Comparison of ENCODE assay signal across 27 cellular contexts in the genomic region with DNA sequence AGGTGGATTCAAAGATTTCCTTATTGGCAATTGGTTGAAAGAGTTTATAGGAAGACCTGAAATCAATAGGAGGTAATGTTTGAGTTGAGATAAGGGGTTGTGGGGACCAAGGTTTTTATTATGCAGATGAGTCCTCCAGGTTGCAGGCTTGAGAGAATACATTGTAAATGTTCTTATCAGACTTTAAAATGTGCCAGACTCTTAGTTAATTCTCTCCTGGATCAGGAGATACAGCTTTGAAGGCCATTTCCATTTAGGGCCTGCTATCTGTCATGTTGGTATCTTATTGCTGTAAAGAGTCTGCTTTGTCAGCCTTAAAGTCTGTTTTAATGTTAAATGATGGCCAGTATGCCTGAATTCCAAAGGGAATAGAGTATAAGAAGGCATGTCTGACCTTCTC.
"Had no signal": no experiment of that assay in that cellular context is flagged by ENCODE, and none has a peak within 500 bp of the region (broad histone marks: within the 10 kb centered on the region; RNA-seq: fewer than 3 reads in every experiment).

No MANE protein-coding gene starts in this region.

- H3K27ac Mint-ChIP-seq: nephron; neural progenitor cell; progenitor cell of endocrine pancreas; stimulated activated effector memory CD8-positive, alpha-beta T cell treated with anti-CD3 and anti-CD28 coated beads, Interleukin-12 subunit alpha, Interleukin-12 subunit beta, amount 100 ng/mL, for 72 hours; stimulated activated naive B cell treated with anti-CD40 and anti-IgM and Interleukin-4, amounts not matched to agents 10 μg/mL and 1 μg/mL and 100 μg/mL, for 72 hours; stimulated activated naive CD8-positive, alpha-beta T cell treated with anti-CD3 and anti-CD28 coated beads, Interleukin-15, Interleukin-2, amounts not matched to agents 100 ng/mL and 50 ng/mL, for 24 hours had no signal

- H3K27me3 Mint-ChIP-seq: progenitor cell of endocrine pancreas had no signal

- FAIRE-seq: small intestine, urothelium cell line had no signal

- H3K9me3 Mint-ChIP-seq: nephron; neural progenitor cell; stimulated activated effector memory CD8-positive, alpha-beta T cell treated with anti-CD3 and anti-CD28 coated beads, Interleukin-12 subunit alpha, Interleukin-12 subunit beta, amount 100 ng/mL, for 72 hours; stimulated activated naive B cell treated with anti-CD40 and anti-IgM and Interleukin-4, amounts not matched to agents 10 μg/mL and 1 μg/mL and 100 μg/mL, for 72 hours; stimulated activated naive CD8-positive, alpha-beta T cell treated with anti-CD3 and anti-CD28 coated beads, Interleukin-15, Interleukin-2, amounts not matched to agents 100 ng/mL and 50 ng/mL, for 24 hours had no signal

- H3K79me2 ChIP-seq: parathyroid adenoma had no signal

- H3K36me3 Mint-ChIP-seq: neural progenitor cell; stimulated activated effector memory CD8-positive, alpha-beta T cell treated with anti-CD3 and anti-CD28 coated beads, Interleukin-12 subunit alpha, Interleukin-12 subunit beta, amount 100 ng/mL, for 72 hours; stimulated activated naive B cell treated with anti-CD40 and anti-IgM and Interleukin-4, amounts not matched to agents 10 μg/mL and 1 μg/mL and 100 μg/mL, for 72 hours had no signal

- H3K27me3 ChIP-seq: ovary, right lobe of liver, sigmoid colon, stomach, thyroid gland, tibial nerve, upper lobe of left lung, vagina had no signal

- H3K9ac ChIP-seq: neural progenitor cell, parathyroid adenoma had no signal

- ATAC-seq: psoas muscle; right cardiac atrium; right lobe of liver; stimulated activated effector memory CD8-positive, alpha-beta T cell treated with anti-CD3 and anti-CD28 coated beads, Interleukin-12 subunit alpha, Interleukin-12 subunit beta, amount 100 ng/mL, for 72 hours; stimulated activated naive B cell treated with anti-CD40 and anti-IgM and Interleukin-4, amounts not matched to agents 10 μg/mL and 1 μg/mL and 100 μg/mL, for 72 hours had no signal

- H3K36me3 ChIP-seq: neural progenitor cell, ovary, right lobe of liver, sigmoid colon, stomach, thoracic aorta, thyroid gland, tibial nerve, upper lobe of left lung, vagina had no signal

- H3K4me2 ChIP-seq: neural progenitor cell had no signal

- H3K9me3 ChIP-seq: ovary, psoas muscle, right lobe of liver, sigmoid colon, stomach, thoracic aorta, thyroid gland, tibial nerve, upper lobe of left lung, vagina had no signal

- H3K4me3 Mint-ChIP-seq: nephron; neural progenitor cell; stimulated activated effector memory CD8-positive, alpha-beta T cell treated with anti-CD3 and anti-CD28 coated beads, Interleukin-12 subunit alpha, Interleukin-12 subunit beta, amount 100 ng/mL, for 72 hours; stimulated activated naive B cell treated with anti-CD40 and anti-IgM and Interleukin-4, amounts not matched to agents 10 μg/mL and 1 μg/mL and 100 μg/mL, for 72 hours; stimulated activated naive CD8-positive, alpha-beta T cell treated with anti-CD3 and anti-CD28 coated beads, Interleukin-15, Interleukin-2, amounts not matched to agents 100 ng/mL and 50 ng/mL, for 24 hours had no signal

- H3K4me3 ChIP-seq: neural progenitor cell, ovary, psoas muscle, right lobe of liver, sigmoid colon, stomach, thoracic aorta, thyroid gland, tibial nerve, upper lobe of left lung, vagina had no signal

- H2AFZ ChIP-seq: neural progenitor cell, parathyroid adenoma had no signal

- H3K4me1 ChIP-seq: parathyroid adenoma, psoas muscle, right lobe of liver, sigmoid colon, stomach, thyroid gland, tibial nerve, upper lobe of left lung, vagina had no signal

- H3K27ac ChIP-seq: neural progenitor cell, ovary, parathyroid adenoma, psoas muscle, right lobe of liver, sigmoid colon, stomach, thoracic aorta, thyroid gland, tibial nerve, upper lobe of left lung, vagina had no signal

- DNase-seq: occipital lobe; ovary; posterior cingulate gyrus; psoas muscle; right cardiac atrium; right lobe of liver; sigmoid colon; small intestine; stimulated activated CD4-positive, alpha-beta T cell treated with anti-CD3 and anti-CD28 coated beads, Interleukin-15, amount 100 ng/mL, for 24 hours; stimulated activated CD4-positive, alpha-beta T cell treated with anti-CD3 and anti-CD28 coated beads, Interleukin-2, amount 100 ng/mL, for 24 hours; stimulated activated CD4-positive, alpha-beta T cell treated with anti-CD3 and anti-CD28 coated beads, Interleukin-2, amount 100 ng/mL, for 48 hours; stimulated activated CD4-positive, alpha-beta T cell treated with anti-CD3 and anti-CD28 coated beads, Interleukin-4, amount 100 ng/mL, for 24 hours; stimulated activated naive B cell treated with anti-CD40 and anti-IgM and Interleukin-4, amounts not matched to agents 10 μg/mL and 1 μg/mL and 100 μg/mL, for 72 hours; stimulated activated naive CD4-positive, alpha-beta T cell treated with Interleukin-2 at 50 U/mL for 16 hours; stomach; thyroid gland; upper lobe of left lung had no signal

- H3K4me1 Mint-ChIP-seq: nephron; neural progenitor cell; stimulated activated effector memory CD8-positive, alpha-beta T cell treated with anti-CD3 and anti-CD28 coated beads, Interleukin-12 subunit alpha, Interleukin-12 subunit beta, amount 100 ng/mL, for 72 hours; stimulated activated naive B cell treated with anti-CD40 and anti-IgM and Interleukin-4, amounts not matched to agents 10 μg/mL and 1 μg/mL and 100 μg/mL, for 72 hours had no signal
